Comparison of ENCODE assay signal across 25 cellular contexts in genomic region chr18:73733376-73733775, GRCh38.
"Had no signal": no experiment of that assay in that cellular context is flagged by ENCODE, and none has a peak within 500 bp of the region (broad histone marks: within the 10 kb centered on the region; RNA-seq: fewer than 3 reads in every experiment).

No MANE protein-coding gene starts in this region.

- H3K9ac ChIP-seq: neural progenitor cell, parathyroid adenoma had no signal

- H2AFZ ChIP-seq: neural progenitor cell, parathyroid adenoma had no signal

- H3K4me2 ChIP-seq: neural progenitor cell had no signal

- H3K27me3 ChIP-seq: neural progenitor cell, ovary, right lobe of liver, sigmoid colon, thyroid gland, tibial nerve, upper lobe of left lung, vagina had no signal

- ATAC-seq: psoas muscle; right cardiac atrium; right lobe of liver; stimulated activated effector memory CD8-positive, alpha-beta T cell treated with anti-CD3 and anti-CD28 coated beads, Interleukin-12 subunit alpha, Interleukin-12 subunit beta, amount 100 ng/mL, for 72 hours; stimulated activated naive B cell treated with anti-CD40 and anti-IgM and Interleukin-4, amounts not matched to agents 10 μg/mL and 1 μg/mL and 100 μg/mL, for 72 hours had no signal

- H3K27ac ChIP-seq: neural progenitor cell, ovary, parathyroid adenoma, psoas muscle, right lobe of liver, sigmoid colon, stomach, thoracic aorta, thyroid gland, tibial nerve, upper lobe of left lung, vagina had no signal

- H3K4me3 ChIP-seq: neural progenitor cell, ovary, psoas muscle, right lobe of liver, sigmoid colon, stomach, thoracic aorta, thyroid gland, tibial nerve, upper lobe of left lung, vagina had no signal

- H3K9me3 ChIP-seq: ovary, psoas muscle, right lobe of liver, thoracic aorta, thyroid gland, tibial nerve, vagina had no signal

- H3K79me2 ChIP-seq: parathyroid adenoma had no signal

- FAIRE-seq: small intestine, urothelium cell line had no signal

- H3K36me3 ChIP-seq: neural progenitor cell, ovary, right lobe of liver, sigmoid colon, stomach, thoracic aorta, thyroid gland, tibial nerve, upper lobe of left lung, vagina had no signal

- DNase-seq: occipital lobe; ovary; posterior cingulate gyrus; psoas muscle; right cardiac atrium; right lobe of liver; sigmoid colon; small intestine; stimulated activated CD4-positive, alpha-beta T cell treated with anti-CD3 and anti-CD28 coated beads, Interleukin-15, amount 100 ng/mL, for 24 hours; stimulated activated CD4-positive, alpha-beta T cell treated with anti-CD3 and anti-CD28 coated beads, Interleukin-2, amount 100 ng/mL, for 24 hours; stimulated activated CD4-positive, alpha-beta T cell treated with anti-CD3 and anti-CD28 coated beads, Interleukin-2, amount 100 ng/mL, for 48 hours; stimulated activated CD4-positive, alpha-beta T cell treated with anti-CD3 and anti-CD28 coated beads, Interleukin-4, amount 100 ng/mL, for 24 hours; stimulated activated naive B cell treated with anti-CD40 and anti-IgM and Interleukin-4, amounts not matched to agents 10 μg/mL and 1 μg/mL and 100 μg/mL, for 72 hours; stimulated activated naive CD4-positive, alpha-beta T cell treated with Interleukin-2 at 50 U/mL for 16 hours; stomach; thyroid gland; trophoblast cell; upper lobe of left lung had no signal

- H3K4me1 ChIP-seq: neural progenitor cell, parathyroid adenoma, psoas muscle, right lobe of liver, sigmoid colon, stomach, thyroid gland, tibial nerve, upper lobe of left lung, vagina had no signal
